In the genomic region with DNA sequence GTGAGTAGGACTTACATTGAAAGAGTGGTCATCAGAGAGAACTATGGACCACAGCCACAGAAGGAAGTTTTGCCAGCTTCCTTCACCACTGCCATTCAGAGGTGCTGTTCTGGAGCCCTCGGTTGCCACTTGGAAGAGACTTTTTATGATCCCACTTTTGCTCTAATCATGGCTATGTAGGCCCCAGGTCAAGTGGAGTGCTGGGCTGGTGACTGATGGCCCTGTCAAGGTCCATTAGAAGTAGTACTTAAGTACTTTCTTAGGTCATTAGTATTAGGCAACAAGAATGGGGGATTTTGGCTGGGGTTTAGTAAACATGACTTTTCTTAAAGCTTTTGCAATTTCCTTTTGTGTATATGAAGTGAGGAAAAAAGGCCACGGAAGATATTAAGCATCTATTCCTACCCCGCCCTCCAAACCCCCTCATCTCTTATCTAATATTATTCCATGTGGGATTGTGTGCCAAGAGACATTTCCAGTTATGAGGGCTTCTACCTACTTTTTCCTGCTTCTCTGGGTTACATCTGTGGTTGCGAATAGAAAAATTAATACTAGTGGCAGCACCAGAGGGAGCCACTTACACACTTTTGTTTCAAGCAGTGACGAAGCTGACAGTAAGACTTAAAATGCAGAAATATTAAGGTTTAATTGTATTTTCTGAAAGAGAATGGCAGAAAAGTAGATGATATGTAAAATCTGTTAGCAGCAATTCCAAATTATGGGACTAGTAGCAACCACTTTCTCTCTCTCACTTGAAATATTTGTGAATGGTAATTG, we compare ENCODE assay signal across 8 cellular contexts. TPM values are rescaled to one million over a fixed set of nuclear protein-coding genes. Genes with fewer than 3 reads are reported as not detected.
DNase-seq lines count a peak whose midpoint lies in the region; ATAC-seq, FAIRE-seq and TF ChIP-seq lines count a peak whose summit lies in the region.

No MANE protein-coding gene starts in this region.

- no peaks in the 10 kb centered on the region for H3K9me3 ChIP-seq in small intestine (ENCODE audit: control insufficient read depth, low read depth)

- WGBS in small intestine, 3 donors: 39 to 46% (median 42%) methylated on average over 5 of the region's 5 CpGs

- no peak overlapping the region for H3K27ac Mint-ChIP-seq in T-helper 2 cell treated with Interferon-gamma antibody and Interleukin-4, amounts not matched to agents 5 μg/mL and 100 μg/mL, for 36 hours

- no peaks in the 10 kb centered on the region for H3K4me1 Mint-ChIP-seq in T-helper 2 cell treated with Interferon-gamma antibody and Interleukin-4, amounts not matched to agents 5 μg/mL and 100 μg/mL, for 36 hours (ENCODE audit: low read depth)

- no peaks in the 10 kb centered on the region for H3K4me1 ChIP-seq in small intestine (ENCODE audit: control insufficient read depth in 2 of 2, insufficient read depth in 1 of 2, low read depth in 1 of 2, low read length in 1 of 2)

- peak; percentile 70 for DNase-seq in G401 (ENCODE audit: low spot score)
- DNase-seq in NAMALWA (ENCODE audit: low spot score): peak; percentile 51
- peak; percentile 34 for DNase-seq in astrocyte of the cerebellum (ENCODE audit: low read depth)
- DNase-seq in kidney glomerular epithelial cell (lab: John Stamatoyannopoulos, UW): peak; percentile 43
- no peak for DNase-seq in T-helper 2 cell treated with Interferon-gamma antibody and Interleukin-4, amounts not matched to agents 5 μg/mL and 100 μg/mL, for 36 hours (ENCODE audit: low spot score)
- DNase-seq in small intestine: no peak

- H3K4me3 ChIP-seq in astrocyte of the cerebellum (ENCODE audit: low read depth, low read length): no peak overlapping the region
- H3K4me3 ChIP-seq in small intestine (ENCODE audit: low read depth in 1 of 2, low read length in 2 of 2): no peak overlapping the region

- no peaks in the 10 kb centered on the region for H3K9me3 Mint-ChIP-seq in T-helper 2 cell treated with Interferon-gamma antibody and Interleukin-4, amounts not matched to agents 5 μg/mL and 100 μg/mL, for 36 hours

- no peaks in the 10 kb centered on the region for H3K36me3 ChIP-seq in small intestine (ENCODE audit: control insufficient read depth in 2 of 2, insufficient read depth in 2 of 2, low read length in 2 of 2)

- TF ChIP-seq CTCF in astrocyte of the cerebellum (IDR thresholded peaks at IDR 0.05; ENCODE audit: low read depth, low read length, missing control alignments): peak; percentile 47

- in situ Hi-C loops in G401 (cut with HindIII; ENCODE audit: low sequenced_read_pairs) (no loop called here), astrocyte of the cerebellum (cut with HindIII; ENCODE audit: low sequenced_read_pairs) (no loop called here)

- H3K4me3 Mint-ChIP-seq in T-helper 2 cell treated with Interferon-gamma antibody and Interleukin-4, amounts not matched to agents 5 μg/mL and 100 μg/mL, for 36 hours: no peak overlapping the region

- no peaks in the 10 kb centered on the region for H3K27me3 ChIP-seq in small intestine (ENCODE audit: control insufficient read depth in 2 of 2, insufficient read depth in 2 of 2, low read length in 2 of 2)

- ATAC-seq in GM21526 (IDR thresholded peaks at IDR 0.05; ENCODE audit: low FRiP score, unreplicated experiment) (no peak), HG02571 (IDR thresholded peaks at IDR 0.05; ENCODE audit: unreplicated experiment) (no peak)

- no peaks in the 10 kb centered on the region for H3K36me3 Mint-ChIP-seq in T-helper 2 cell treated with Interferon-gamma antibody and Interleukin-4, amounts not matched to agents 5 μg/mL and 100 μg/mL, for 36 hours (ENCODE audit: low read depth)

- peak overlapping the region in 1 of 2 donors; percentile 41 for H3K27ac ChIP-seq in small intestine (ENCODE audit: low read depth in 1 of 2, low read length in 1 of 2)

- no peak for FAIRE-seq in small intestine (lab: Jason Lieb, UNC)

- no peaks in the 10 kb centered on the region for H3K27me3 Mint-ChIP-seq in T-helper 2 cell treated with Interferon-gamma antibody and Interleukin-4, amounts not matched to agents 5 μg/mL and 100 μg/mL, for 36 hours (ENCODE audit: low read depth)

RNA-seq across cellular contexts. Expression of gene NLGN1, which starts 13.9 kb away (rescaled TPM):
- 8.4 and 11.2 TPM in 2 replicates for total RNA-seq in G401 (2014; rRNA removed; shearing (Covaris generic))
- under 1 TPM in 1 of 3 donors, not detected in 2; 0.92 TPM for polyA plus RNA-seq in small intestine

Comparison
In these comparisons a context has a peak if more than half of its experiments do, and no peak if none do; other contexts are left out.
1. DNase-seq: peak in G401 (single experiment), NAMALWA (single experiment), astrocyte of the cerebellum (single experiment) and kidney glomerular epithelial cell (single experiment); none in T-helper 2 cell treated with Interferon-gamma antibody and Interleukin-4, amounts not matched to agents 5 μg/mL and 100 μg/mL, for 36 hours (single experiment) and small intestine (single experiment).